18 cellular contexts compared by ENCODE assay signal in genomic region chr5:143436871-143437270, GRCh38. TPM values are rescaled to one million over a fixed set of nuclear protein-coding genes. Genes with fewer than 3 reads are reported as not detected.
DNase-seq lines count a peak whose midpoint lies in the region; FAIRE-seq and TF ChIP-seq lines count a peak whose summit lies in the region.
"Had no signal": no experiment of that assay in that cellular context is flagged by ENCODE, and none has a peak within 500 bp of the region (broad histone marks: within the 10 kb centered on the region; RNA-seq: fewer than 3 reads in every experiment).

No MANE protein-coding gene starts in this region.

- CTCF ChIA-PET in CD4-positive, alpha-beta memory T cell (lab: Charles Lee; ENCODE audit: partially characterized antibody) = interaction anchor here (5.2 kb wide), 1 partner anchor 33 kb away, joined by 64 read pairs; the partner anchor contains the start of gene NR3C1
- CTCF ChIA-PET in OCI-LY7 (lab: Charles Lee; ENCODE audit: unreplicated experiment) = no interaction called here

- peak; percentile 17 for DNase-seq in A172 (ENCODE audit: low spot score)
- no peak for DNase-seq in CD4-positive, alpha-beta memory T cell
- DNase-seq in OCI-LY7 (ENCODE audit: low spot score) = no peak
- peak; percentile 73 for DNase-seq in bronchial epithelial cell (ENCODE audit: low read depth)
- DNase-seq in foreskin fibroblast = no peak
- no peak for DNase-seq in kidney glomerular epithelial cell (lab: John Stamatoyannopoulos, UW)
- DNase-seq in NCI-H748 treated with DMSO at 0.1 percent for 48 hours (lab: John Stamatoyannopoulos, UW) = no peak
- DNase-seq in epidermal melanocyte (ENCODE audit: insufficient read length, low spot score) = no peak
- DNase-seq: effector CD4-positive, alpha-beta T cell; hypothalamus; left cardiac atrium; NCI-H2029; NCI-H510A; stimulated activated CD4-positive, alpha-beta T cell treated with anti-CD3 and anti-CD28 coated beads, Interleukin-2, amount 100 ng/mL, for 48 hours; thyroid gland had no signal

- peak overlapping the region in 6 of 8 donors; percentile 7 to 94 (median 26) for H3K4me3 Mint-ChIP-seq in CD4-positive, alpha-beta memory T cell

- H3K9me2 ChIP-seq in OCI-LY7 (ENCODE audit: insufficient read depth, low read length) = no peaks in the 10 kb centered on the region

- H3K36me3 Mint-ChIP-seq in CD4-positive, alpha-beta memory T cell = peaks cover 0 to 3% of the 10 kb centered on the region in 2 donors

- H3K4me2 ChIP-seq in OCI-LY7 (ENCODE audit: low read length) = peak overlapping the region; percentile 93

- H3K36me3 ChIP-seq in CD4-positive, alpha-beta memory T cell (ENCODE audit: insufficient read depth, low read length) = no peaks in the 10 kb centered on the region
- H3K36me3 ChIP-seq in OCI-LY7 (ENCODE audit: insufficient read depth, low read length) (no peaks in the 10 kb centered on the region), bronchial epithelial cell (ENCODE audit: control insufficient read depth, insufficient read depth, low read length) (no peaks in the 10 kb centered on the region)
- H3K36me3 ChIP-seq: thyroid gland had no signal

- peaks cover 46 to 59% (median 53%) of the 10 kb centered on the region in 4 donors for H3K4me1 Mint-ChIP-seq in CD4-positive, alpha-beta memory T cell

- FAIRE-seq in bronchial epithelial cell (lab: Jason Lieb, UNC) = no peak
- FAIRE-seq: D721Med had no signal

- H3K9me3 ChIP-seq in CD4-positive, alpha-beta memory T cell (ENCODE audit: control insufficient read depth in 1 of 2, low read length in 2 of 2) = no peaks in the 10 kb centered on the region
- no peaks in the 10 kb centered on the region for H3K9me3 ChIP-seq in OCI-LY7 (ENCODE audit: low read length)
- H3K9me3 ChIP-seq: thyroid gland had no signal

- H3K27me3 ChIP-seq in CD4-positive, alpha-beta memory T cell (ENCODE audit: insufficient read depth, low read length) = no peaks in the 10 kb centered on the region
- H3K27me3 ChIP-seq in bronchial epithelial cell (ENCODE audit: control insufficient read depth, insufficient read depth, low read length) = no peaks in the 10 kb centered on the region
- H3K27me3 ChIP-seq: thyroid gland had no signal

- H4K20me1 ChIP-seq in OCI-LY7 (ENCODE audit: insufficient read depth, low read length) = no peaks in the 10 kb centered on the region

- TF ChIP-seq CTCF in OCI-LY7 (conservative IDR thresholded peaks at IDR 0.05; ENCODE audit: low read length) = no peak
- TF ChIP-seq CTCF in bronchial epithelial cell (IDR thresholded peaks at IDR 0.05; ENCODE audit: insufficient read depth, low read length, severe bottlenecking) = no peak
- TF ChIP-seq CTCF in foreskin fibroblast (IDR thresholded peaks at IDR 0.05; ENCODE audit: low read depth, low read length) = no peak

- intact Hi-C loops in CD4-positive, alpha-beta memory T cell (cut with micrococcal nuclease) = no loop called here
- intact Hi-C loops in OCI-LY7 (cut with micrococcal nuclease; ENCODE audit: unreplicated experiment) = loop anchor here (10.0 kb wide), 1 partner anchor 388 kb away; no protein-coding TSS in a partner anchor

- peaks cover 43% of the 10 kb centered on the region for H3K4me1 ChIP-seq in CD4-positive, alpha-beta memory T cell (ENCODE audit: insufficient read depth, low read length)
- H3K4me1 ChIP-seq in OCI-LY7 (ENCODE audit: insufficient read depth, low read length, poor library complexity, severe bottlenecking) = peaks cover 65% of the 10 kb centered on the region

- no peak overlapping the region for H3K4me3 ChIP-seq in CD4-positive, alpha-beta memory T cell (ENCODE audit: low read length in 2 of 2)
- H3K4me3 ChIP-seq in OCI-LY7 (ENCODE audit: low read depth, low read length, poor library complexity, severe bottlenecking) (no peak overlapping the region), bronchial epithelial cell (ENCODE audit: low read depth, low read length) (no peak overlapping the region), foreskin fibroblast (ENCODE audit: low read depth in 1 of 2, low read length in 2 of 2) (no peak overlapping the region)
- H3K4me3 ChIP-seq: SK-N-MC, thyroid gland had no signal

- POLR2A ChIA-PET in CD4-positive, alpha-beta memory T cell (lab: Charles Lee; ENCODE audit: partially characterized antibody) = interaction anchor here (7.2 kb wide), 1 partner anchor 33 kb away, joined by 250 read pairs; the partner anchor contains the start of gene NR3C1
- POLR2A ChIA-PET in OCI-LY7 (lab: Charles Lee) = interaction anchor here (0.7 to 7.1 kb wide), 9 partner anchors 9 to 192 kb away, joined by 3 to 119 read pairs (median 25); no protein-coding TSS in a partner anchor

- H3K27ac ChIP-seq in CD4-positive, alpha-beta memory T cell (ENCODE audit: low read depth, low read length) = no peak overlapping the region
- peak overlapping the region; percentile 96 for H3K27ac ChIP-seq in OCI-LY7 (ENCODE audit: low read depth, low read length, poor library complexity, severe bottlenecking)
- H3K27ac ChIP-seq: parathyroid adenoma, SK-N-MC, thyroid gland had no signal

- no TSS peak for BruUV-seq in OCI-LY7 (replicated peaks; lab: Mats Ljungman, UMichigan)

- H3K27me3 Mint-ChIP-seq in CD4-positive, alpha-beta memory T cell = no peaks in the 10 kb centered on the region

- peak overlapping the region; percentile 86 for H2AFZ ChIP-seq in OCI-LY7 (ENCODE audit: low read length)
- H2AFZ ChIP-seq: parathyroid adenoma had no signal

- peak overlapping the region in 6 of 7 donors; percentile 45 to 99 (median 72) for H3K27ac Mint-ChIP-seq in CD4-positive, alpha-beta memory T cell

- peaks cover 20% of the 10 kb centered on the region for H3K79me2 ChIP-seq in OCI-LY7 (ENCODE audit: insufficient read depth, low read depth, low read length)
- H3K79me2 ChIP-seq: parathyroid adenoma had no signal

- H3K9me3 Mint-ChIP-seq in CD4-positive, alpha-beta memory T cell = no peaks in the 10 kb centered on the region

RNA-seq across cellular contexts. Expression of gene NR3C1, which starts 33.4 kb away (rescaled TPM):
- total RNA-seq in A172 (2014; rRNA removed; shearing (Covaris generic)) = 35.3 and 42.1 TPM in 2 replicates
- 100 to 1,000 TPM; 161 to 164 TPM for total RNA-seq in CD4-positive, alpha-beta memory T cell
- polyA plus RNA-seq in CD4-positive, alpha-beta memory T cell = 100 to 1,000 TPM in 1 of 2 donors, 10 to 100 TPM in 1; 92.0 to 125 TPM
- total RNA-seq in OCI-LY7 (2014; rRNA removed; shearing (Covaris generic)) = 45.0 and 45.6 TPM in 2 replicates
- total RNA-seq in OCI-LY7 (2022) (98.1 and 106 TPM in 2 replicates), bronchial epithelial cell (35.2 and 41.9 TPM in 2 replicates)

Comparison
In these comparisons a context has a peak if more than half of its experiments do, and no peak if none do; other contexts are left out.
1. DNase-seq: peak in A172 (single experiment) and bronchial epithelial cell (single experiment); none in CD4-positive, alpha-beta memory T cell (0 of 5), OCI-LY7 (single experiment), foreskin fibroblast (0 of 2), kidney glomerular epithelial cell (single experiment), NCI-H748 treated with DMSO at 0.1 percent for 48 hours (single experiment) and epidermal melanocyte (single experiment).